12 cellular contexts compared by ENCODE assay signal in genomic region chr14:55274760-55275159, GRCh38. TPM values are rescaled to one million over a fixed set of nuclear protein-coding genes. Genes with fewer than 3 reads are reported as not detected.
DNase-seq lines count a peak whose midpoint lies in the region; ATAC-seq, FAIRE-seq and TF ChIP-seq lines count a peak whose summit lies in the region.
"Had no signal": no experiment of that assay in that cellular context is flagged by ENCODE, and none has a peak within 500 bp of the region (broad histone marks: within the 10 kb centered on the region; RNA-seq: fewer than 3 reads in every experiment).

No MANE protein-coding gene starts in this region.

- peak overlapping the region; percentile 57 for H3K27ac ChIP-seq in mesodermal cell (ENCODE audit: low read depth, low read length, severe bottlenecking)

- H3K27me3 Mint-ChIP-seq in Calu3 (ENCODE audit: unreplicated experiment), result no peaks in the 10 kb centered on the region

- H3K27ac Mint-ChIP-seq in Calu3 (ENCODE audit: unreplicated experiment), result peak overlapping the region; percentile 42
- H3K27ac Mint-ChIP-seq: activated naive CD4-positive, alpha-beta T cell treated with anti-CD3 and anti-CD28 coated beads, Interleukin-2, amount 50 U/mL, for 72 hours had no signal

- H3K4me1 ChIP-seq in mesodermal cell (ENCODE audit: control insufficient read depth, insufficient read depth, low read length, poor library complexity, severe bottlenecking), result peaks cover 26% of the 10 kb centered on the region

- H3K9me3 ChIP-seq in mesodermal cell (ENCODE audit: control insufficient read depth, low read length), result no peaks in the 10 kb centered on the region
- H3K9me3 ChIP-seq: thoracic aorta had no signal

- ATAC-seq in GM18519 (IDR thresholded peaks at IDR 0.05; ENCODE audit: low FRiP score, unreplicated experiment) (no peak), GM18511 (IDR thresholded peaks at IDR 0.05; ENCODE audit: unreplicated experiment) (no peak), GM19455 (IDR thresholded peaks at IDR 0.05; ENCODE audit: unreplicated experiment) (no peak)
- ATAC-seq: activated naive CD4-positive, alpha-beta T cell treated with anti-CD3 and anti-CD28 coated beads, Interleukin-2, amount 50 U/mL, for 72 hours; left cardiac atrium had no signal

- no TSS peak for BruUV-seq in Calu3 (replicated peaks; lab: Mats Ljungman, UMichigan)

- DNase-seq in Calu3 (no peak), HTR-8/SVneo (ENCODE audit: insufficient read length, low spot score) (no peak), cardiac fibroblast (ENCODE audit: low read depth in 2 of 2) (peak; percentile 31 to 57), DMS 273 (lab: John Stamatoyannopoulos, UW; ENCODE audit: unreplicated experiment) (no peak)
- DNase-seq: left cardiac atrium, NCI-H345 had no signal

- H3K36me3 ChIP-seq in mesodermal cell (ENCODE audit: control insufficient read depth, insufficient read depth, low read length), result peaks cover 15% of the 10 kb centered on the region
- H3K36me3 ChIP-seq: thoracic aorta had no signal

- peaks cover 28% of the 10 kb centered on the region for H3K36me3 Mint-ChIP-seq in Calu3 (ENCODE audit: insufficient read depth, unreplicated experiment)

- H3K4me1 Mint-ChIP-seq in Calu3 (ENCODE audit: low read depth, unreplicated experiment), result peaks cover 28% of the 10 kb centered on the region

- no peaks in the 10 kb centered on the region for H3K9me3 Mint-ChIP-seq in Calu3 (ENCODE audit: low read depth, unreplicated experiment)
- H3K9me3 Mint-ChIP-seq: activated naive CD4-positive, alpha-beta T cell treated with anti-CD3 and anti-CD28 coated beads, Interleukin-2, amount 50 U/mL, for 72 hours had no signal

- no CpG with 5 or more reads among the region's 1 CpG for WGBS in mesodermal cell (ENCODE audit: insufficient coverage in 2 of 2), 2 experiments

- CTCF ChIA-PET in Calu3 (lab: Charles Lee), result interaction anchor here (0.5 kb wide), 1 partner anchor 16 kb away, joined by 5 read pairs; no protein-coding TSS in a partner anchor

- no peak overlapping the region for H3K4me3 Mint-ChIP-seq in Calu3 (ENCODE audit: low read depth, unreplicated experiment)

- H3K4me3 ChIP-seq in cardiac fibroblast (replicated peaks in 1 of 2; ENCODE audit: low read depth in 2 of 2, low read length in 2 of 2) (no peak overlapping the region), mesodermal cell (ENCODE audit: extremely low read depth, insufficient read depth, low read length, poor library complexity, severe bottlenecking) (no peak overlapping the region)

- peak; percentile 88 for FAIRE-seq in HTR-8/SVneo (lab: Jason Lieb, UNC)

- intact Hi-C loops in Calu3 (cut with micrococcal nuclease; ENCODE audit: unreplicated experiment), result loop anchor here (5.0 kb wide), 1 partner anchor 63 kb away; no protein-coding TSS in a partner anchor

- TF ChIP-seq CTCF in Calu3 (IDR thresholded peaks at IDR 0.05; ENCODE audit: unreplicated experiment) (no peak), cardiac fibroblast (IDR thresholded peaks at IDR 0.05; ENCODE audit: low read depth, low read length) (no peak)

RNA-seq across cellular contexts. Expression of gene FBXO34, which starts 3.5 kb away (rescaled TPM):
- 30.0 and 34.5 TPM in 2 replicates for total RNA-seq in Calu3 (2022)
- polyA plus RNA-seq in mesodermal cell (2013, experiment 1 of 2), result 14.2 TPM
- 14.0 TPM for polyA plus RNA-seq in mesodermal cell (2013, experiment 2 of 2)

Comparison
In these comparisons a context has a peak if more than half of its experiments do, and no peak if none do; other contexts are left out.
1. DNase-seq: peak in cardiac fibroblast (2 of 2); none in Calu3 (single experiment), HTR-8/SVneo (single experiment) and DMS 273 (single experiment).